In genomic region chr16:67537270-67537635, GRCh38 we compare ENCODE assay signal across 8 cellular contexts. TPM values are rescaled to one million over a fixed set of nuclear protein-coding genes. Genes with fewer than 3 reads are reported as not detected.
DNase-seq lines count a peak whose midpoint lies in the region; ATAC-seq and TF ChIP-seq lines count a peak whose summit lies in the region.

No MANE protein-coding gene starts in this region.

- ATAC-seq in activated B cell treated with CpG ODN at 0.5 μM for 24 hours (ENCODE audit: low read depth) (peak; percentile 47), right lobe of liver (peak; percentile 52 to 69 (median 67))

- CTCF ChIA-PET in activated B cell treated with CpG ODN at 0.5 μM for 24 hours (lab: Charles Lee) = interaction anchor here (0.7 to 3.5 kb wide), 11 partner anchors 8 to 108 kb away, joined by 3 to 22 read pairs (median 6); partner anchors contain the start of genes ATP6V0D1, CARMIL2, CTCF and RIPOR1

- no peaks in the 10 kb centered on the region; the same call in 1 of the 2 replicates for H3K9me3 ChIP-seq in BE2C
- no peaks in the 10 kb centered on the region for H3K9me3 ChIP-seq in right lobe of liver

- H3K9me3 Mint-ChIP-seq in HFFc6 (no peaks in the 10 kb centered on the region), activated B cell treated with CpG ODN at 0.5 μM for 24 hours (no peaks in the 10 kb centered on the region)

- DNase-seq in BE2C = no peak
- no peak for DNase-seq in HFFc6
- DNase-seq in activated B cell treated with CpG ODN at 0.5 μM for 24 hours = no peak
- DNase-seq in dermis blood vessel endothelial cell = peak; percentile 84
- DNase-seq in right lobe of liver = peak in 2 of 3 donors; percentile 74 to 80
- peak in 4 of 6 experiments; percentile 27 to 53 (median 48) for DNase-seq in stimulated activated naive CD4-positive, alpha-beta T cell (lab: John Stamatoyannopoulos, UW)
- DNase-seq in HK-2 (ENCODE audit: unreplicated experiment) = no peak
- DNase-seq in superior temporal gyrus (ENCODE audit: extremely low spot score) = no peak

- H3K27ac ChIP-seq in right lobe of liver = peak overlapping the region; percentile 56 to 82 (median 71)

- intact Hi-C loops in activated B cell treated with CpG ODN at 0.5 μM for 24 hours (cut with micrococcal nuclease) (loop anchor here (1.0 to 2.0 kb wide), 3 partner anchors 16 to 56 kb away; partner anchors contain the start of gene ATP6V0D1), right lobe of liver (cut with DNase I) (no loop called here)

- H3K27ac Mint-ChIP-seq in HFFc6 (peak overlapping the region; percentile 85), activated B cell treated with CpG ODN at 0.5 μM for 24 hours (peak overlapping the region; percentile 93)

- H3K4me1 ChIP-seq in BE2C (peaks cover 4% of the 10 kb centered on the region; the same call in 1 of the 2 replicates), right lobe of liver (peaks cover 0 to 20% (median 3%) of the 10 kb centered on the region in 4 donors)

- POLR2A ChIA-PET in activated B cell treated with CpG ODN at 0.5 μM for 24 hours (lab: Charles Lee) = interaction anchor here (0.6 to 3.8 kb wide), 23 partner anchors 8 to 537 kb away, joined by 3 to 51 read pairs (median 5); partner anchors contain the start of genes ACD, ATP6V0D1, CARMIL2 and CTCF

- H3K27me3 ChIP-seq in BE2C (no peaks in the 10 kb centered on the region), right lobe of liver (no peaks in the 10 kb centered on the region)

- 10% methylated on average over 9 of the region's 32 CpGs for WGBS in right lobe of liver (ENCODE audit: insufficient coverage, low coverage, low lambda C conversion rate, missing lambda C conversion rate)

- peaks cover 16% of the 10 kb centered on the region for H3K36me3 ChIP-seq in BE2C
- peaks cover 0 to 15% (median 6%) of the 10 kb centered on the region in 4 donors for H3K36me3 ChIP-seq in right lobe of liver

- TF ChIP-seq POLR2A in right lobe of liver (IDR thresholded peaks at IDR 0.05) = peak; percentile 45

- H3K36me3 Mint-ChIP-seq in HFFc6 (ENCODE audit: low read depth) (peaks cover 21% of the 10 kb centered on the region), activated B cell treated with CpG ODN at 0.5 μM for 24 hours (ENCODE audit: low read depth) (peaks cover 51% of the 10 kb centered on the region)

- TF ChIP-seq CTCF in BE2C (IDR thresholded peaks at IDR 0.05; ENCODE audit: low read depth, low read length) (no peak), HFFc6 (IDR thresholded peaks at IDR 0.05) (no peak), activated B cell treated with CpG ODN at 0.5 μM for 24 hours (IDR thresholded peaks at IDR 0.05) (no peak), right lobe of liver (IDR thresholded peaks at IDR 0.05) (no peak)

- H3K4me3 ChIP-seq in BE2C (ENCODE audit: low read depth, low read length) (peak overlapping the region; percentile 48), right lobe of liver (peak overlapping the region; percentile 55 to 73 (median 62))

- H3K27me3 Mint-ChIP-seq in HFFc6 (ENCODE audit: insufficient read depth) = peaks cover 11% of the 10 kb centered on the region
- H3K27me3 Mint-ChIP-seq in activated B cell treated with CpG ODN at 0.5 μM for 24 hours = no peaks in the 10 kb centered on the region

- H3K4me1 Mint-ChIP-seq in HFFc6 (ENCODE audit: low read depth) (peaks cover 65% of the 10 kb centered on the region), activated B cell treated with CpG ODN at 0.5 μM for 24 hours (peaks cover 82% of the 10 kb centered on the region)

- H3K4me3 Mint-ChIP-seq in HFFc6 (peak overlapping the region; percentile 85), activated B cell treated with CpG ODN at 0.5 μM for 24 hours (peak overlapping the region; percentile 90)

RNA-seq across cellular contexts. Expression of gene RIPOR1, which starts 8.6 kb away (rescaled TPM):
- polyA plus RNA-seq in BE2C (2012; ENCODE audit: insufficient read depth, insufficient read length, low read depth) = 68.5 TPM
- 100 to 1,000 TPM in 1 of 6 experiments, 10 to 100 TPM in 5; 72.2 to 101 (median 82.9) TPM for total RNA-seq in HFFc6 (2021; fragmentation: NEBNext Ultra II Directional; extraction: Animal tissue kit (Norgen Biotek cat#: 25700))
- total RNA-seq in activated B cell treated with CpG ODN at 0.5 μM for 24 hours = 136 and 159 TPM in 2 replicates
- total RNA-seq in dermis blood vessel endothelial cell = 74.9 and 149 TPM in 2 replicates
- total RNA-seq in right lobe of liver = 10 to 100 TPM; 19.9 to 35.0 (median 26.8) TPM

RNA-seq across cellular contexts. Expression of gene CTCF, which starts 25.1 kb away (rescaled TPM):
- 76.9 TPM for polyA plus RNA-seq in BE2C (2012; ENCODE audit: insufficient read depth, insufficient read length, low read depth)
- 10 to 100 TPM; 22.6 to 31.1 (median 29.4) TPM for total RNA-seq in HFFc6 (2021; fragmentation: NEBNext Ultra II Directional; extraction: Animal tissue kit (Norgen Biotek cat#: 25700))
- 53.1 and 59.6 TPM in 2 replicates for total RNA-seq in activated B cell treated with CpG ODN at 0.5 μM for 24 hours
- 30.3 and 36.3 TPM in 2 replicates for total RNA-seq in dermis blood vessel endothelial cell
- 10 to 100 TPM; 14.3 to 18.5 (median 17.0) TPM for total RNA-seq in right lobe of liver

RNA-seq across cellular contexts. Expression of gene AGRP, which starts 53.9 kb away (rescaled TPM):
- polyA plus RNA-seq in BE2C (2012; ENCODE audit: insufficient read depth, insufficient read length, low read depth) = 2.0 TPM
- not detected for total RNA-seq in HFFc6 (2021; fragmentation: NEBNext Ultra II Directional; extraction: Animal tissue kit (Norgen Biotek cat#: 25700))
- total RNA-seq in activated B cell treated with CpG ODN at 0.5 μM for 24 hours (not detected in 2 replicates), dermis blood vessel endothelial cell (not detected in 2 replicates), right lobe of liver (not detected)

RNA-seq across cellular contexts. Expression of gene ATP6V0D1, which starts 56.3 kb away (rescaled TPM):
- polyA plus RNA-seq in BE2C (2012; ENCODE audit: insufficient read depth, insufficient read length, low read depth) = 180 TPM
- 100 to 1,000 TPM; 102 to 130 (median 118) TPM for total RNA-seq in HFFc6 (2021; fragmentation: NEBNext Ultra II Directional; extraction: Animal tissue kit (Norgen Biotek cat#: 25700))
- 70.2 and 74.5 TPM in 2 replicates for total RNA-seq in activated B cell treated with CpG ODN at 0.5 μM for 24 hours
- 134 and 155 TPM in 2 replicates for total RNA-seq in dermis blood vessel endothelial cell
- 10 to 100 TPM; 33.6 to 84.6 (median 47.0) TPM for total RNA-seq in right lobe of liver

Comparison
In these comparisons a context has a peak if more than half of its experiments do, and no peak if none do; other contexts are left out.
1. DNase-seq: peak in dermis blood vessel endothelial cell (single experiment), right lobe of liver (2 of 3) and stimulated activated naive CD4-positive, alpha-beta T cell (4 of 6); none in BE2C (single experiment), HFFc6 (single experiment), activated B cell treated with CpG ODN at 0.5 μM for 24 hours (single experiment), HK-2 (single experiment) and superior temporal gyrus (single experiment).